ENCODE assay signal across 8 cellular contexts in genomic region chr15:68820589-68821189, GRCh38. TPM values are rescaled to one million over a fixed set of nuclear protein-coding genes. Genes with fewer than 3 reads are reported as not detected.
DNase-seq lines count a peak whose midpoint lies in the region; ATAC-seq and TF ChIP-seq lines count a peak whose summit lies in the region.

TSS of gene ANP32A (minus strand) at chr15:68820895. CDS start at chr15:68820751, 144 bp downstream.

- CTCF ChIA-PET in Panc1 (lab: Charles Lee), result no interaction called here

- no peaks in the 10 kb centered on the region for H3K27me3 Mint-ChIP-seq in activated T-cell treated with anti-CD3 and anti-CD28 coated beads, Interleukin-2, amount 50 U/mL, for 4 hours (ENCODE audit: low read depth)

- POLR2A ChIA-PET in Panc1 (lab: Charles Lee), result no interaction called here

- DNase-seq in DMS 273 (lab: John Stamatoyannopoulos, UW; ENCODE audit: unreplicated experiment) (peak; percentile 96), KBM-7 (peak; percentile 99), Panc1 (ENCODE audit: low read depth, low spot score) (no peak)
- DNase-seq in activated T-cell treated with anti-CD3 and anti-CD28 coated beads, Interleukin-2, amount 50 U/mL, for 4 hours, result peak; percentile 96
- peak; percentile 92 to 97 for DNase-seq in stimulated activated CD8-positive, alpha-beta memory T cell treated with anti-CD3 and anti-CD28 coated beads, Interleukin-7, amount 100 ng/mL, for 4 hours (ENCODE audit: low read depth in 2 of 2)

- peaks cover 24% of the 10 kb centered on the region for H3K4me1 Mint-ChIP-seq in activated T-cell treated with anti-CD3 and anti-CD28 coated beads, Interleukin-2, amount 50 U/mL, for 4 hours (ENCODE audit: low read depth)

- peak; percentile 40 for ATAC-seq in GM21528 (IDR thresholded peaks at IDR 0.05; ENCODE audit: low FRiP score, unreplicated experiment)
- ATAC-seq in Panc1, result peak; percentile 77
- peak; percentile 73 for ATAC-seq in activated T-cell treated with anti-CD3 and anti-CD28 coated beads, Interleukin-2, amount 50 U/mL, for 4 hours

- H3K36me3 ChIP-seq in Panc1 (ENCODE audit: control insufficient read depth, insufficient read depth, low read length) (no peaks in the 10 kb centered on the region; the same call in 1 of the 2 replicates), esophagus (ENCODE audit: control insufficient read depth in 2 of 2, insufficient read depth in 2 of 2, low read length in 1 of 2) (peaks cover 0 to 2% of the 10 kb centered on the region in 2 donors), muscle layer of duodenum (ENCODE audit: control insufficient read depth in 1 of 2, insufficient read depth in 2 of 2, low read length in 2 of 2) (peaks cover 0 to 6% of the 10 kb centered on the region in 2 donors)

- H3K4me3 ChIP-seq in Panc1 (ENCODE audit: low read depth in 2 of 2, low read length in 2 of 2) (peak within 1 kb of the TSS; percentile 94), esophagus (ENCODE audit: low read depth in 1 of 2, low read length in 2 of 2) (peak within 1 kb of the TSS; percentile 62 to 92), muscle layer of duodenum (ENCODE audit: low read depth in 1 of 2, low read length in 2 of 2) (peak within 1 kb of the TSS; percentile 96 to 97)

- no peaks in the 10 kb centered on the region for H3K9me3 Mint-ChIP-seq in activated T-cell treated with anti-CD3 and anti-CD28 coated beads, Interleukin-2, amount 50 U/mL, for 4 hours

- H3K9me3 ChIP-seq in Panc1 (ENCODE audit: control insufficient read depth, insufficient read depth, low read depth, low read length), result no peaks in the 10 kb centered on the region
- H3K9me3 ChIP-seq in esophagus (ENCODE audit: control insufficient read depth in 2 of 2, insufficient read depth in 1 of 2, low read depth in 1 of 2, low read length in 1 of 2), result no peaks in the 10 kb centered on the region
- H3K9me3 ChIP-seq in muscle layer of duodenum (ENCODE audit: control insufficient read depth in 1 of 2, low read length in 2 of 2), result no peaks in the 10 kb centered on the region

- peak within 1 kb of the TSS; percentile 99 for H3K27ac ChIP-seq in Panc1 (ENCODE audit: low read length)
- H3K27ac ChIP-seq in esophagus (ENCODE audit: low read depth in 2 of 2, low read length in 1 of 2), result peak within 1 kb of the TSS; percentile 91 to 94
- peak within 1 kb of the TSS; percentile 97 for H3K27ac ChIP-seq in muscle layer of duodenum (ENCODE audit: low read length)

- no peaks in the 10 kb centered on the region for H3K36me3 Mint-ChIP-seq in activated T-cell treated with anti-CD3 and anti-CD28 coated beads, Interleukin-2, amount 50 U/mL, for 4 hours (ENCODE audit: insufficient read depth)

- TF ChIP-seq CTCF in Panc1 (IDR thresholded peaks at IDR 0.05), result no peak

- H3K27me3 ChIP-seq in Panc1 (ENCODE audit: control insufficient read depth, insufficient read depth, low read length) (no peaks in the 10 kb centered on the region), esophagus (ENCODE audit: control insufficient read depth in 1 of 2, insufficient read depth in 2 of 2, low read length in 2 of 2) (no peaks in the 10 kb centered on the region), muscle layer of duodenum (ENCODE audit: low read depth, low read length) (no peaks in the 10 kb centered on the region)

- H3K4me1 ChIP-seq in Panc1 (ENCODE audit: control insufficient read depth, insufficient read depth, low read length) (peaks cover 24% of the 10 kb centered on the region), esophagus (ENCODE audit: control insufficient read depth in 2 of 2, insufficient read depth in 2 of 2, low read length in 1 of 2) (peaks cover 0 to 3% of the 10 kb centered on the region in 2 donors), muscle layer of duodenum (ENCODE audit: control insufficient read depth in 1 of 2, insufficient read depth in 2 of 2, low read length in 2 of 2) (peaks cover 13 to 19% of the 10 kb centered on the region in 2 donors)

- in situ Hi-C loops in KBM-7 (cut with MboI; ENCODE audit: low pct_unique_long_range_greater_than_20kb, low sequenced_read_pairs) (no loop called here), Panc1 (cut with HindIII; ENCODE audit: low pct_unique_long_range_greater_than_20kb, low sequenced_read_pairs) (no loop called here)

- no TSS peak for BruUV-seq in Panc1 (replicated peaks; lab: Mats Ljungman, UMichigan)

- peak within 1 kb of the TSS; percentile 98 for H3K4me3 Mint-ChIP-seq in activated T-cell treated with anti-CD3 and anti-CD28 coated beads, Interleukin-2, amount 50 U/mL, for 4 hours

- intact Hi-C loops in Panc1 (cut with micrococcal nuclease; ENCODE audit: unreplicated experiment), result no loop called here

- 0 to 1% methylated on average over 50 to 53 of the region's 53 CpGs for WGBS in esophagus, 2 donors

RNA-seq across cellular contexts. Expression of gene ANP32A, which starts in this region (rescaled TPM):
- 226 TPM for total RNA-seq in Panc1 (2021; ENCODE audit: unreplicated experiment)
- 274 TPM for polyA plus RNA-seq in Panc1 (2012; ENCODE audit: insufficient read length)
- 100 to 1,000 TPM; 260 to 273 (median 263) TPM for total RNA-seq in activated T-cell treated with anti-CD3 and anti-CD28 coated beads, Interleukin-2, amount 50 U/mL, for 4 hours
- 10 to 100 TPM; 45.5 to 51.7 TPM for polyA plus RNA-seq in esophagus
